Comparison of ENCODE assay signal across 8 cellular contexts in the genomic region with DNA sequence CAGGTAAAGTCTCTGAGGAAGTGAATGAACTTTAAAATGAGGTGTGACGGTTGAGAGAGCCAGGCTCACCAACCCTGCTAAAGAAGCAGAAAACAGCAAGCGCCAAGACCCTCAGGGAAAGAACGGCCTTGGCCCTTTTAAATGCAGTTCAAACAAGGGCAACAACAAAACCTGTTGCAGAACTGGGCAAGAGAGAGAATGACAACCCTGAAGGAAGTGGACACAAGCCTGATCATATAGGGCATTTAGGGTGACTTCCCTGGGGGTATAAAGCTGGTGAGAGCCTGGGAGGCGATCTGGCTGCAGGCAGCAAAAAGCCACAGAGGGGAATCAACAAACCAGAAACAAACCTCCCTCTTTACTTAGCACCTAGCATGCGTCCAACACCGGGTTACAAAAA. TPM values are rescaled to one million over a fixed set of nuclear protein-coding genes. Genes with fewer than 3 reads are reported as not detected.
DNase-seq lines count a peak whose midpoint lies in the region; ATAC-seq, FAIRE-seq and TF ChIP-seq lines count a peak whose summit lies in the region.

No MANE protein-coding gene starts in this region.

- H3K9ac ChIP-seq in mammary epithelial cell (ENCODE audit: insufficient read depth, low read length) = peak overlapping the region; percentile 29

- no peaks in the 10 kb centered on the region for H3K36me3 ChIP-seq in heart right ventricle
- H3K36me3 ChIP-seq in right atrium auricular region = no peaks in the 10 kb centered on the region
- no peaks in the 10 kb centered on the region for H3K36me3 ChIP-seq in mammary epithelial cell (ENCODE audit: insufficient read depth, low read length)
- no peaks in the 10 kb centered on the region for H3K36me3 ChIP-seq in mucosa of descending colon (ENCODE audit: low read depth)
- H3K36me3 ChIP-seq in vagina = no peaks in the 10 kb centered on the region

- CTCF ChIA-PET in mammary epithelial cell (lab: Charles Lee; ENCODE audit: low non-redundant PET) = no interaction called here

- H3K4me1 ChIP-seq in heart right ventricle (peaks cover 0 to 46% (median 15%) of the 10 kb centered on the region in 9 donors), right atrium auricular region (peaks cover 0 to 32% of the 10 kb centered on the region in 2 donors), mammary epithelial cell (ENCODE audit: insufficient read depth, low read length) (peaks cover 9% of the 10 kb centered on the region), mucosa of descending colon (ENCODE audit: low read depth) (peaks cover 4% of the 10 kb centered on the region), vagina (peaks cover 24% of the 10 kb centered on the region)

- dilution Hi-C loops in mammary epithelial cell (cut with HindIII; ENCODE audit: low sequenced_read_pairs) = no loop called here

- FAIRE-seq in HTR-8/SVneo (lab: Jason Lieb, UNC) = no peak

- H3K4me3 ChIP-seq in heart right ventricle (peak overlapping the region; percentile 25 to 81 (median 68)), right atrium auricular region (peak overlapping the region in 1 of 2 donors; percentile 62), mammary epithelial cell (replicated peaks in 1 of 3; ENCODE audit: insufficient read depth in 1 of 3, low read depth in 2 of 3, low read length in 3 of 3) (peak overlapping the region; percentile 46 to 82 (median 73)), mucosa of descending colon (peak overlapping the region; percentile 46), vagina (peak overlapping the region; percentile 62 to 70)

- H3K27ac ChIP-seq in heart right ventricle (peak overlapping the region in 5 of 10 donors; percentile 33 to 93 (median 84)), right atrium auricular region (no peak overlapping the region), mammary epithelial cell (ENCODE audit: insufficient read depth, low read depth, low read length) (peak overlapping the region; percentile 45), vagina (no peak overlapping the region)

- peak overlapping the region; percentile 95 for H2AFZ ChIP-seq in mammary epithelial cell (ENCODE audit: low read depth, low read length)

- TF ChIP-seq CTCF in heart right ventricle (IDR thresholded peaks at IDR 0.05) = no peak
- no peak for TF ChIP-seq CTCF in right atrium auricular region (IDR thresholded peaks at IDR 0.05)
- no peak for TF ChIP-seq CTCF in mammary epithelial cell (conservative IDR thresholded peaks at IDR 0.05 in 1 of 2, IDR thresholded peaks at IDR 0.05 in 1 of 2; ENCODE audit: extremely low read depth in 1 of 2, insufficient read depth in 1 of 2, low read depth in 1 of 2, low read length in 2 of 2)
- no peak for TF ChIP-seq CTCF in mucosa of descending colon (IDR thresholded peaks at IDR 0.05)
- no peak for TF ChIP-seq CTCF in vagina (IDR thresholded peaks at IDR 0.05)

- DNase-seq in heart right ventricle (no peak), right atrium auricular region (ENCODE audit: low spot score) (no peak), mammary epithelial cell (no peak), mucosa of descending colon (no peak), vagina (ENCODE audit: extremely low spot score in 2 of 2) (no peak), NCI-H2171 (lab: John Stamatoyannopoulos, UW) (no peak), HTR-8/SVneo (ENCODE audit: insufficient read length, low spot score) (no peak)

- no TSS peak for BruUV-seq in mammary epithelial cell (replicated peaks; lab: Mats Ljungman, UMichigan)

- H3K4me2 ChIP-seq in mammary epithelial cell (ENCODE audit: insufficient read depth, low read depth, low read length) = peak overlapping the region; percentile 74

- in situ Hi-C loops in mammary epithelial cell (cut with MboI; ENCODE audit: low sequenced_read_pairs in 2 of 2) = loop anchor here (25.0 kb wide), 2 partner anchors 340 to 940 kb away; a partner anchor contains a TSS

- ATAC-seq in heart right ventricle (no peak), mucosa of descending colon (no peak), HG02852 (IDR thresholded peaks at IDR 0.05; ENCODE audit: unreplicated experiment) (no peak)

- 77 to 84% methylated on average over 6 of the region's 6 CpGs for WGBS in heart right ventricle, 2 donors
- WGBS in mammary epithelial cell (ENCODE audit: low coverage, missing lambda C conversion rate) = 77% methylated on average over 5 of the region's 6 CpGs

- intact Hi-C loops in heart right ventricle (cut with DNase I) = loop anchor here in 1 of 10 donors (5.0 kb wide), 1 partner anchor 885 kb away; a partner anchor contains a TSS
- intact Hi-C loops in mammary epithelial cell (cut with micrococcal nuclease) = loop anchor here (5.0 to 10.0 kb wide), 4 partner anchors 188 to 885 kb away; a partner anchor contains a TSS
- intact Hi-C loops in mucosa of descending colon (cut with DNase I, micrococcal nuclease) = no loop called here
- intact Hi-C loops in vagina (cut with DNase I) = no loop called here

- no peaks in the 10 kb centered on the region for H3K9me3 ChIP-seq in heart right ventricle
- no peaks in the 10 kb centered on the region for H3K9me3 ChIP-seq in right atrium auricular region
- H3K9me3 ChIP-seq in mammary epithelial cell (replicated peaks; ENCODE audit: insufficient read depth, low read length) = no peaks in the 10 kb centered on the region
- no peaks in the 10 kb centered on the region for H3K9me3 ChIP-seq in mucosa of descending colon
- no peaks in the 10 kb centered on the region for H3K9me3 ChIP-seq in vagina

- no peaks in the 10 kb centered on the region for H3K27me3 ChIP-seq in heart right ventricle
- no peaks in the 10 kb centered on the region for H3K27me3 ChIP-seq in right atrium auricular region
- no peaks in the 10 kb centered on the region for H3K27me3 ChIP-seq in mammary epithelial cell (ENCODE audit: insufficient read depth, low read length)
- H3K27me3 ChIP-seq in vagina = no peaks in the 10 kb centered on the region

- peaks cover 22% of the 10 kb centered on the region for H3K79me2 ChIP-seq in mammary epithelial cell (ENCODE audit: insufficient read depth, low read length)

- H4K20me1 ChIP-seq in mammary epithelial cell (ENCODE audit: insufficient read depth, low read length) = no peaks in the 10 kb centered on the region

- TF ChIP-seq POLR2A in vagina (IDR thresholded peaks at IDR 0.05) = no peak

RNA-seq across cellular contexts. Expression of a gene that starts 1.0 kb away (rescaled TPM):
- total RNA-seq in heart right ventricle (10 to 100 TPM; 11.3 to 20.2 (median 14.5) TPM), right atrium auricular region (1 to 10 TPM; 5.9 to 6.4 TPM), mammary epithelial cell (10 to 100 TPM; 12.8 to 19.9 TPM), mucosa of descending colon (10 to 100 TPM; 18.9 to 25.0 (median 23.4) TPM), vagina (15.2 TPM)
- polyA plus RNA-seq in heart right ventricle (1 to 10 TPM; 5.6 to 6.0 TPM), mammary epithelial cell (8.9 TPM)
- 40.2 TPM for polyA minus RNA-seq in mammary epithelial cell
